In the genomic region with DNA sequence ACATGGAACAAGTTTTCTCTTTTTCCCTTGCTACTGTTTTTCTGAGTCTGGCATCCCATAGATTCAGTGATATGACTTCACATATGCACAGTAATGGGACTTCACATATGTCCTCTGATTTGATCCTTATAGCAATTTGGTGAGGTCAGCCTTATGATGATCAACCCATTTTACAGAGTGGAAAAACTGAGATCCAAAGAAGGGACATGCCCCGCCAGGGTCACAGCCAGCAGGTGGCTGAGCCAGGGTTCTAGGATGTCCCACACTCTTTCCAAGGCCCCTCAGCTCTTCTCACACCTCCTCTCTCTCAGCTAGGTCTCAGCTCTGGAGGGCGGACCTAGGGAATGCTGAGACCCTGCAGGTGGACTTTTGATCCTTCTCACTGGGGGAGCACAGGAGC, we compare ENCODE assay signal across 27 cellular contexts.
"Had no signal": no experiment of that assay in that cellular context is flagged by ENCODE, and none has a peak within 500 bp of the region (broad histone marks: within the 10 kb centered on the region; RNA-seq: fewer than 3 reads in every experiment).

No MANE protein-coding gene starts in this region.

- FAIRE-seq: colon, endometrium, endothelial cell of umbilical vein, frontal cortex had no signal

- H3K4me3 ChIP-seq: colonic mucosa, coronary artery, dorsolateral prefrontal cortex, gastrocnemius medialis had no signal

- ATAC-seq: effector memory CD8-positive, alpha-beta T cell; gastrocnemius medialis had no signal

- H3K27me3 ChIP-seq: colonic mucosa, gastrocnemius medialis, heart left ventricle had no signal

- H3K36me3 ChIP-seq: colonic mucosa, esophagus muscularis mucosa, esophagus squamous epithelium, gastrocnemius medialis, gastroesophageal sphincter, heart left ventricle had no signal

- H3K27ac Mint-ChIP-seq: dendritic cell treated with granulocyte-macrophage colony-stimulating factor and Interleukin-4, amounts not matched to agents 40 ng/mL and 50 ng/mL, for 4 days; effector memory CD8-positive, alpha-beta T cell; endodermal cell had no signal

- H3K9me3 ChIP-seq: colonic mucosa, esophagus muscularis mucosa, esophagus squamous epithelium, gastrocnemius medialis, gastroesophageal sphincter, heart left ventricle had no signal

- H3K4me1 ChIP-seq: colonic mucosa, foreskin keratinocyte, gastrocnemius medialis had no signal

- DNase-seq: colonic mucosa; cortex of kidney; dermis blood vessel endothelial cell; dorsolateral prefrontal cortex; effector CD4-positive, alpha-beta T cell; effector CD8-positive, alpha-beta T cell; effector memory CD4-positive, alpha-beta T cell; effector memory CD8-positive, alpha-beta T cell; endodermal cell; erythroblast; esophagus squamous epithelium; foreskin fibroblast; foreskin keratinocyte; foreskin melanocyte; gastrocnemius medialis; glutamatergic neuron; head of caudate nucleus had no signal

- H3K4me3 Mint-ChIP-seq: dendritic cell treated with granulocyte-macrophage colony-stimulating factor and Interleukin-4, amounts not matched to agents 40 ng/mL and 50 ng/mL, for 4 days; effector memory CD8-positive, alpha-beta T cell; endodermal cell had no signal

- H3K27ac ChIP-seq: colonic mucosa, dorsolateral prefrontal cortex, epithelial cell of prostate, foreskin keratinocyte, gastrocnemius medialis had no signal

- H3K9me3 Mint-ChIP-seq: dendritic cell treated with granulocyte-macrophage colony-stimulating factor and Interleukin-4, amounts not matched to agents 40 ng/mL and 50 ng/mL, for 4 days; effector memory CD8-positive, alpha-beta T cell; endodermal cell had no signal
